9 cellular contexts compared by ENCODE assay signal in genomic region chrX:46649421-46650260, GRCh38.
DNase-seq lines count a peak whose midpoint lies in the region; ATAC-seq and TF ChIP-seq lines count a peak whose summit lies in the region.
"Had no signal": no experiment of that assay in that cellular context is flagged by ENCODE, and none has a peak within 500 bp of the region (broad histone marks: within the 10 kb centered on the region; RNA-seq: fewer than 3 reads in every experiment).

No MANE protein-coding gene starts in this region.

- H3K9me3 ChIP-seq in spleen: no peaks in the 10 kb centered on the region

- peak overlapping the region; percentile 19 to 82 (median 56) for H3K27ac ChIP-seq in spleen

- H3K4me1 ChIP-seq in spleen: peaks cover 7 to 44% (median 20%) of the 10 kb centered on the region in 6 donors

- peak overlapping the region in 1 of 8 donors; percentile 9 for H3K4me3 ChIP-seq in spleen
- H3K4me3 ChIP-seq: skin epidermis had no signal

- DNase-seq in Kasumi-1 (lab: John Stamatoyannopoulos, UW) (peak; percentile 55 to 73), iPS DF 19.7 (ENCODE audit: low read depth, low spot score) (peak; percentile 79), spleen (no peak)
- DNase-seq: activated CD8-positive, alpha-beta T cell treated with anti-CD3 and anti-CD28 coated beads, Interleukin-2, amount 10 ng/mL, durations not matched to agents 7 days and 5 days had no signal

- TF ChIP-seq POLR2A in spleen (IDR thresholded peaks at IDR 0.05): no peak

- peaks cover 0 to 10% (median 0%) of the 10 kb centered on the region in 6 donors for H3K36me3 ChIP-seq in spleen

- intact Hi-C loops in spleen (cut with DNase I; ENCODE audit: low total_unique reads): loop anchor here (10.0 kb wide), 1 partner anchor 75 kb away; the partner anchor contains the start of gene CHST7

- WGBS in spleen, 5 donors: 33 to 54% (median 40%) methylated on average over 7 of the region's 7 CpGs

- ATAC-seq in SK-N-SH treated with all-trans-retinoic acid at 6 μM for 48 hours (peak; percentile 21; the same call in 1 of the 3 replicates), GM21825 (IDR thresholded peaks at IDR 0.05; ENCODE audit: unreplicated experiment) (no peak), GM18873 (IDR thresholded peaks at IDR 0.05; ENCODE audit: low FRiP score, unreplicated experiment) (no peak), HG03175 (IDR thresholded peaks at IDR 0.05; ENCODE audit: unreplicated experiment) (no peak)
- ATAC-seq: activated CD8-positive, alpha-beta T cell treated with anti-CD3 and anti-CD28 coated beads, Interleukin-2, amount 10 ng/mL, durations not matched to agents 7 days and 5 days had no signal

- peak in 1 of 11 experiments; percentile 15 for TF ChIP-seq CTCF in spleen (IDR thresholded peaks at IDR 0.05 in 8 of 11, conservative IDR thresholded peaks at IDR 0.05 in 3 of 11)

- H3K27me3 ChIP-seq in spleen (replicated peaks in 1 of 7): peaks cover 0 to 6% (median 0%) of the 10 kb centered on the region in 7 donors

TF ChIP-seq in SK-N-SH treated with all-trans-retinoic acid at 6 μM for 48 hours, 23 proteins besides CTCF, POLR2A, EP300 and RAD21:
- TF ChIP-seq ZC3H10 (CRISPR knock-in tag; IDR thresholded peaks at IDR 0.05): no peak
